In genomic region chr9:136662656-136663310, GRCh38 we compare ENCODE assay signal across 11 cellular contexts. TPM values are rescaled to one million over a fixed set of nuclear protein-coding genes. Genes with fewer than 3 reads are reported as not detected.
A peak's percentile ranks its signal among the peaks of the same experiment; 100 is the strongest.
DNase-seq lines count a peak whose midpoint lies in the region; ATAC-seq and TF ChIP-seq lines count a peak whose summit lies in the region.
"Had no signal": no experiment of that assay in that cellular context is flagged by ENCODE, and none has a peak within 500 bp of the region (broad histone marks: within the 10 kb centered on the region; RNA-seq: fewer than 3 reads in every experiment).

TSS of gene EGFL7 (plus strand) at chr9:136662916. CDS start at chr9:136668283, 5,367 bp downstream.

- H3K9me3 ChIP-seq in NT2/D1 (ENCODE audit: insufficient read depth, low read length) = no peaks in the 10 kb centered on the region
- no peaks in the 10 kb centered on the region for H3K9me3 ChIP-seq in thyroid gland

- H3K4me3 Mint-ChIP-seq in mesothelial cell of epicardium (no peak within 1 kb of the TSS), HFFc6 (no peak within 1 kb of the TSS)

- DNase-seq in NT2/D1 (ENCODE audit: low read depth, low spot score) = no peak
- no peak for DNase-seq in epithelial cell of proximal tubule (ENCODE audit: low read depth)
- no peak for DNase-seq in mesothelial cell of epicardium (ENCODE audit: low spot score in 2 of 2, unreplicated experiment in 2 of 2)
- peak in 1 of 2 donors; percentile 41 for DNase-seq in thyroid gland
- DNase-seq in DMS 273 treated with DMSO at 0.1 percent for 48 hours (lab: John Stamatoyannopoulos, UW) = no peak
- no peak for DNase-seq in GM03348 (ENCODE audit: low spot score)
- no peak for DNase-seq in HFFc6
- DNase-seq: activated CD4-positive, CD25-positive, alpha-beta regulatory T cell treated with anti-CD3 and anti-CD28 coated beads, Interleukin-2, amount 50 U/mL, for 72 hours; anterior cingulate cortex; stimulated activated CD4-positive, alpha-beta T cell treated with anti-CD3 and anti-CD28 coated beads, Interleukin-2, amount 100 ng/mL, for 48 hours had no signal

- 85 to 91% methylated on average over 10 to 13 of the region's 26 CpGs for WGBS in thyroid gland, 2 donors

- H3K4me1 ChIP-seq in NT2/D1 (ENCODE audit: insufficient read depth, insufficient read length) = peaks cover 25% of the 10 kb centered on the region
- H3K4me1 ChIP-seq in thyroid gland = peaks cover 0 to 9% of the 10 kb centered on the region in 2 donors

- no peak for ATAC-seq in GM19035 (IDR thresholded peaks at IDR 0.05; ENCODE audit: unreplicated experiment)

- H3K27me3 ChIP-seq in NT2/D1 (ENCODE audit: insufficient read depth, insufficient read length) (peaks cover 15% of the 10 kb centered on the region), thyroid gland (no peaks in the 10 kb centered on the region)

- H3K27ac Mint-ChIP-seq in mesothelial cell of epicardium (no peak within 1 kb of the TSS), HFFc6 (no peak within 1 kb of the TSS)

- peak in 1 of 2 donors; percentile 31 for TF ChIP-seq POLR2A in thyroid gland (IDR thresholded peaks at IDR 0.05)

- H3K9me3 Mint-ChIP-seq in mesothelial cell of epicardium (no peaks in the 10 kb centered on the region), HFFc6 (no peaks in the 10 kb centered on the region)

- H3K4me3 ChIP-seq in NT2/D1 (ENCODE audit: insufficient read length, low read depth) (no peak within 1 kb of the TSS), epithelial cell of proximal tubule (ENCODE audit: low read depth, low read length) (no peak within 1 kb of the TSS), thyroid gland (replicated peaks in 1 of 3) (peak within 1 kb of the TSS in 1 of 3 donors; percentile 38)

- H3K9ac ChIP-seq in NT2/D1 (ENCODE audit: insufficient read length, low read depth) = peak within 1 kb of the TSS; percentile 44

- TF ChIP-seq CTCF in epithelial cell of proximal tubule (conservative IDR thresholded peaks at IDR 0.05; ENCODE audit: low read depth, low read length) (no peak), mesothelial cell of epicardium (IDR thresholded peaks at IDR 0.05; ENCODE audit: unreplicated experiment) (no peak), thyroid gland (IDR thresholded peaks at IDR 0.05) (no peak), HFFc6 (IDR thresholded peaks at IDR 0.05) (no peak)

- peaks cover 6% of the 10 kb centered on the region for H3K27me3 Mint-ChIP-seq in mesothelial cell of epicardium (ENCODE audit: low read depth)
- peaks cover 8% of the 10 kb centered on the region for H3K27me3 Mint-ChIP-seq in HFFc6 (ENCODE audit: insufficient read depth)

- H3K36me3 ChIP-seq in NT2/D1 (ENCODE audit: insufficient read depth, insufficient read length, low read length) (no peaks in the 10 kb centered on the region), thyroid gland (peaks cover 11 to 18% of the 10 kb centered on the region in 2 donors)

- peaks cover 9% of the 10 kb centered on the region for H3K4me1 Mint-ChIP-seq in mesothelial cell of epicardium
- no peaks in the 10 kb centered on the region for H3K4me1 Mint-ChIP-seq in HFFc6 (ENCODE audit: low read depth)

- intact Hi-C loops in thyroid gland (cut with DNase I) = no loop called here

- peak within 1 kb of the TSS; percentile 61 to 72 (median 68) for H3K27ac ChIP-seq in thyroid gland

- H3K36me3 Mint-ChIP-seq in mesothelial cell of epicardium (no peaks in the 10 kb centered on the region), HFFc6 (ENCODE audit: low read depth) (no peaks in the 10 kb centered on the region)

RNA-seq across cellular contexts. Expression of gene EGFL7, which starts in this region (rescaled TPM):
- total RNA-seq in epithelial cell of proximal tubule (15.6 and 35.0 TPM in 2 replicates), mesothelial cell of epicardium (35.6 to 39.3 TPM (median 38.2 TPM) in 3 replicates), thyroid gland (100 to 1,000 TPM in 1 of 4 donors, 10 to 100 TPM in 3; 38.4 to 143 (median 81.6) TPM)
- total RNA-seq in HFFc6 (2021; fragmentation: NEBNext Ultra II Directional; extraction: Animal tissue kit (Norgen Biotek cat#: 25700)) = 1 to 10 TPM; 3.5 to 6.3 (median 5.6) TPM
